ENCODE assay signal across 11 cellular contexts in genomic region chr13:48231080-48231479, GRCh38. TPM values are rescaled to one million over a fixed set of nuclear protein-coding genes. Genes with fewer than 3 reads are reported as not detected.
DNase-seq lines count a peak whose midpoint lies in the region; ATAC-seq and TF ChIP-seq lines count a peak whose summit lies in the region.
"Had no signal": no experiment of that assay in that cellular context is flagged by ENCODE, and none has a peak within 500 bp of the region (broad histone marks: within the 10 kb centered on the region; RNA-seq: fewer than 3 reads in every experiment).

No MANE protein-coding gene starts in this region.

- 82% methylated on average over 2 of the region's 4 CpGs for WGBS in mesenchymal stem cell
- 16 to 25% methylated on average over 4 of the region's 4 CpGs for WGBS in testis, 2 donors
- no CpG with 5 or more reads among the region's 4 CpGs for WGBS in trophoblast cell (ENCODE audit: extremely low coverage, insufficient coverage, insufficient read length)

- H2BK12ac ChIP-seq in mesenchymal stem cell (ENCODE audit: low read length in 2 of 2) (no peak overlapping the region), trophoblast cell (ENCODE audit: low read length) (no peak overlapping the region)

- H3K27me3 Mint-ChIP-seq in activated T-cell treated with anti-CD3 and anti-CD28 coated beads, Interleukin-2, amount 50 U/mL, for 4 hours (ENCODE audit: low read depth) = no peaks in the 10 kb centered on the region

- H3K4me2 ChIP-seq in mesenchymal stem cell (ENCODE audit: low read length, poor library complexity, severe bottlenecking) = no peak overlapping the region
- no peak overlapping the region for H3K4me2 ChIP-seq in trophoblast cell (ENCODE audit: low read length)

- H2BK120ac ChIP-seq in mesenchymal stem cell (ENCODE audit: low read depth, low read length) (no peak overlapping the region), trophoblast cell (ENCODE audit: insufficient read depth, low read length, poor library complexity) (no peak overlapping the region)

- no peak overlapping the region for H2BK15ac ChIP-seq in mesenchymal stem cell (ENCODE audit: low read depth, poor library complexity, severe bottlenecking)

- H3K27me3 ChIP-seq in mesenchymal stem cell (ENCODE audit: control insufficient read depth in 1 of 2, insufficient read depth in 1 of 2, low read length in 2 of 2) = no peaks in the 10 kb centered on the region
- H3K27me3 ChIP-seq in testis = no peaks in the 10 kb centered on the region
- no peaks in the 10 kb centered on the region for H3K27me3 ChIP-seq in trophoblast cell (ENCODE audit: insufficient read depth, low read length)

- H2BK5ac ChIP-seq in mesenchymal stem cell (ENCODE audit: low read depth, low read length, poor library complexity, severe bottlenecking) (no peak overlapping the region), trophoblast cell (ENCODE audit: low read depth, low read length, poor library complexity) (no peak overlapping the region)

- H3K9me3 ChIP-seq in mesenchymal stem cell (ENCODE audit: control insufficient read depth, low read length) (no peaks in the 10 kb centered on the region), testis (no peaks in the 10 kb centered on the region), trophoblast cell (ENCODE audit: insufficient read depth, low read depth, low read length) (peaks cover 2% of the 10 kb centered on the region)

- H3K9me3 Mint-ChIP-seq in activated T-cell treated with anti-CD3 and anti-CD28 coated beads, Interleukin-2, amount 50 U/mL, for 4 hours = no peaks in the 10 kb centered on the region

- no peak for DNase-seq in activated T-cell treated with anti-CD3 and anti-CD28 coated beads, Interleukin-2, amount 50 U/mL, for 4 hours
- no peak for DNase-seq in activated T-cell treated with anti-CD3 and anti-CD28 coated beads, Interleukin-2, amount 50 U/mL, for 1 hour
- DNase-seq in cardiac fibroblast (ENCODE audit: low read depth in 2 of 2) (peak; percentile 42 to 91), mesenchymal stem cell (no peak), testis (peak; percentile 39), hypothalamus (lab: John Stamatoyannopoulos, UW) (no peak), trophoblast cell (no peak)
- DNase-seq: activated CD4-positive, CD25-positive, alpha-beta regulatory T cell treated with anti-CD3 and anti-CD28 coated beads, Interleukin-2, amount 50 U/mL, for 72 hours; NCI-H2171; posterior cingulate gyrus had no signal

- H4K8ac ChIP-seq in mesenchymal stem cell (ENCODE audit: low read length) (no peak overlapping the region), trophoblast cell (ENCODE audit: low read depth, low read length) (no peak overlapping the region)

- H3K4me1 Mint-ChIP-seq in activated T-cell treated with anti-CD3 and anti-CD28 coated beads, Interleukin-2, amount 50 U/mL, for 4 hours (ENCODE audit: low read depth) = peaks cover 45% of the 10 kb centered on the region

- H3K4ac ChIP-seq in mesenchymal stem cell (ENCODE audit: low read depth in 1 of 2, low read length in 2 of 2) (no peak overlapping the region), trophoblast cell (ENCODE audit: low read depth, low read length) (no peak overlapping the region)

- TF ChIP-seq POLR2A in testis (IDR thresholded peaks at IDR 0.05) = no peak

- peak overlapping the region; percentile 94 for H3K4me3 Mint-ChIP-seq in activated T-cell treated with anti-CD3 and anti-CD28 coated beads, Interleukin-2, amount 50 U/mL, for 4 hours

- no peak overlapping the region for H4K91ac ChIP-seq in mesenchymal stem cell (ENCODE audit: low read length)
- H4K91ac ChIP-seq in trophoblast cell (ENCODE audit: low read depth, low read length) = no peak overlapping the region

- no peak overlapping the region for H3K14ac ChIP-seq in mesenchymal stem cell (ENCODE audit: low read length in 2 of 2)
- no peak overlapping the region for H3K14ac ChIP-seq in trophoblast cell (ENCODE audit: low read length)

- H3K4me3 ChIP-seq in cardiac fibroblast (replicated peaks in 1 of 2; ENCODE audit: low read depth in 2 of 2, low read length in 2 of 2) (no peak overlapping the region), mesenchymal stem cell (ENCODE audit: insufficient read depth in 1 of 2, low read depth in 1 of 2, low read length in 2 of 2) (no peak overlapping the region), testis (no peak overlapping the region), trophoblast cell (ENCODE audit: low read depth, low read length) (no peak overlapping the region)

- H3K36me3 Mint-ChIP-seq in activated T-cell treated with anti-CD3 and anti-CD28 coated beads, Interleukin-2, amount 50 U/mL, for 4 hours (ENCODE audit: insufficient read depth) = peaks cover 2% of the 10 kb centered on the region

- H3K23ac ChIP-seq in mesenchymal stem cell (ENCODE audit: low read length in 2 of 2) (no peak overlapping the region), trophoblast cell (ENCODE audit: low read length) (no peak overlapping the region)

- H3K4me1 ChIP-seq in mesenchymal stem cell (ENCODE audit: control insufficient read depth, insufficient read depth, low read depth, low read length) (peaks cover 7% of the 10 kb centered on the region), testis (peaks cover 23% of the 10 kb centered on the region), trophoblast cell (ENCODE audit: control insufficient read depth in 1 of 2, insufficient read depth in 2 of 2, low read length in 2 of 2) (no peaks in the 10 kb centered on the region)

- H3K9ac ChIP-seq in mesenchymal stem cell (ENCODE audit: low read length) = peak overlapping the region; percentile 98
- no peak overlapping the region for H3K9ac ChIP-seq in trophoblast cell (ENCODE audit: low read length)

- H3K18ac ChIP-seq in mesenchymal stem cell (ENCODE audit: low read depth in 1 of 2, low read length in 2 of 2) (no peak overlapping the region), trophoblast cell (ENCODE audit: low read length) (no peak overlapping the region)

- no peak overlapping the region for H4K12ac ChIP-seq in trophoblast cell (ENCODE audit: low read depth, low read length)

- H2AFZ ChIP-seq in mesenchymal stem cell (ENCODE audit: low read depth, low read length) = no peak overlapping the region
- no peak overlapping the region for H2AFZ ChIP-seq in trophoblast cell (ENCODE audit: insufficient read depth, low read length, poor library complexity)

- intact Hi-C loops in testis (cut with DNase I; ENCODE audit: low total_unique reads) = no loop called here

- H3K27ac ChIP-seq in mesenchymal stem cell (ENCODE audit: low read length, poor library complexity, severe bottlenecking) (peak overlapping the region; percentile 73), testis (peak overlapping the region; percentile 100), trophoblast cell (ENCODE audit: low read depth, low read length) (no peak overlapping the region)

- no peak overlapping the region for H2AK5ac ChIP-seq in mesenchymal stem cell (ENCODE audit: low read length, severe bottlenecking)
- no peak overlapping the region for H2AK5ac ChIP-seq in trophoblast cell (ENCODE audit: low read length)

- H3K79me2 ChIP-seq in trophoblast cell (ENCODE audit: control insufficient read depth, insufficient read depth, low read length, poor library complexity) = peaks cover 12% of the 10 kb centered on the region

- H3K36me3 ChIP-seq in mesenchymal stem cell (ENCODE audit: control insufficient read depth in 1 of 2, insufficient read depth in 2 of 2, low read depth in 1 of 2, low read length in 2 of 2) (peaks cover 0 to 6% of the 10 kb centered on the region in 2 experiments), testis (ENCODE audit: low read depth, missing control alignments) (no peaks in the 10 kb centered on the region), trophoblast cell (ENCODE audit: control insufficient read depth in 1 of 2, insufficient read depth in 2 of 2, low read length in 2 of 2) (no peaks in the 10 kb centered on the region)

- TF ChIP-seq CTCF in cardiac fibroblast (IDR thresholded peaks at IDR 0.05; ENCODE audit: low read depth, low read length) (no peak), testis (IDR thresholded peaks at IDR 0.05) (no peak)

- ATAC-seq in activated T-cell treated with anti-CD3 and anti-CD28 coated beads, Interleukin-2, amount 50 U/mL, for 4 hours = no peak
- ATAC-seq in HG03432 (IDR thresholded peaks at IDR 0.05; ENCODE audit: unreplicated experiment) = no peak

- H3K79me1 ChIP-seq in mesenchymal stem cell (replicated peaks; ENCODE audit: low read length, poor library complexity, severe bottlenecking) (peaks cover 4% of the 10 kb centered on the region), trophoblast cell (ENCODE audit: low read length) (peaks cover 14% of the 10 kb centered on the region)

RNA-seq across cellular contexts. Expression of gene ITM2B, which starts 1.9 kb away (rescaled TPM):
- 10 to 100 TPM; 48.8 to 63.5 (median 49.3) TPM for total RNA-seq in activated T-cell treated with anti-CD3 and anti-CD28 coated beads, Interleukin-2, amount 50 U/mL, for 4 hours
- polyA plus RNA-seq in mesenchymal stem cell (2013, experiment 1 of 2) = 356 TPM
- 375 TPM for polyA plus RNA-seq in mesenchymal stem cell (2013, experiment 2 of 2)
- total RNA-seq in testis = 100 to 1,000 TPM; 330 to 351 TPM
- polyA plus RNA-seq in testis (ENCODE audit: insufficient read depth, low read depth, low replicate concordance) = 588 TPM
- polyA plus RNA-seq in trophoblast cell (2013) = 463 and 476 TPM in 2 replicates

Comparison
In these comparisons a context has a peak if more than half of its experiments do, and no peak if none do; other contexts are left out.
1. DNase-seq: peak in cardiac fibroblast (2 of 2) and testis (single experiment); none in activated T-cell treated with anti-CD3 and anti-CD28 coated beads, Interleukin-2, amount 50 U/mL, for 4 hours (single experiment), activated T-cell treated with anti-CD3 and anti-CD28 coated beads, Interleukin-2, amount 50 U/mL, for 1 hour (single experiment), mesenchymal stem cell (single experiment), hypothalamus (0 of 51) and trophoblast cell (0 of 2).
2. RNA of gene ITM2B, which starts 1.9 kb away (total RNA-seq): 330 to 351 TPM in testis; 48.8 to 63.5 TPM in activated T-cell treated with anti-CD3 and anti-CD28 coated beads, Interleukin-2, amount 50 U/mL, for 4 hours; every median in the first group is over 4 times any median in the second.